In genomic region chr3:108406063-108406660, GRCh38 we compare ENCODE assay signal across 1 cellular context.
TF ChIP-seq lines count a peak whose summit lies in the region.

No MANE protein-coding gene starts in this region.

TF ChIP-seq in SK-N-SH, 30 proteins besides CTCF, POLR2A, EP300 and RAD21 (continued from another document):
- TF ChIP-seq ZBTB33 (IDR thresholded peaks at IDR 0.05; ENCODE audit: borderline replicate concordance, low read depth): no peak
- no peak for TF ChIP-seq NRF1 (IDR thresholded peaks at IDR 0.05; ENCODE audit: low read depth, low read length)
- TF ChIP-seq SIN3A (IDR thresholded peaks at IDR 0.05; ENCODE audit: borderline replicate concordance, low read depth, low read length): no peak
- TF ChIP-seq MAX (IDR thresholded peaks at IDR 0.05; ENCODE audit: low read depth): no peak
- no peak for TF ChIP-seq ELF1 (IDR thresholded peaks at IDR 0.05)
- TF ChIP-seq POLR2AphosphoS5 (IDR thresholded peaks at IDR 0.05; ENCODE audit: low read depth, low read length): no peak
- TF ChIP-seq RXRA (IDR thresholded peaks at IDR 0.05; ENCODE audit: borderline replicate concordance, low read depth): no peak
TF ChIP-seq in SK-N-SH: peak in this region for 0.
